ENCODE assay signal across 9 cellular contexts in genomic region chr19:17014212-17014848, GRCh38. TPM values are rescaled to one million over a fixed set of nuclear protein-coding genes. Genes with fewer than 3 reads are reported as not detected.
A peak's percentile ranks its signal among the peaks of the same experiment; 100 is the strongest.
DNase-seq lines count a peak whose midpoint lies in the region; ATAC-seq and TF ChIP-seq lines count a peak whose summit lies in the region.
"Not testable (repeated sequence)": the region's sequence is repeated elsewhere in the genome, so short reads cannot be mapped to it uniquely, and the experiment has no call there.
"Had no signal": no experiment of that assay in that cellular context is flagged by ENCODE, and none has a peak within 500 bp of the region (broad histone marks: within the 10 kb centered on the region; RNA-seq: fewer than 3 reads in every experiment).

No MANE protein-coding gene starts in this region.

- H3K27me3 Mint-ChIP-seq in WTC11 (ENCODE audit: low read depth); activated naive CD4-positive, alpha-beta T cell treated with anti-CD3 and anti-CD28 coated beads for 36 hours (ENCODE audit: low read depth): not testable (repeated sequence)

- POLR2A ChIA-PET in HEK293 (lab: Yijun Ruan, JAX); WTC11 (lab: Charles Lee): not testable (repeated sequence)

- not testable (repeated sequence) for H3K36me3 ChIP-seq in HEK293 (ENCODE audit: control insufficient read depth in 2 of 2, insufficient read depth in 1 of 2, low read length in 2 of 2); MG63; prostate gland

- DNase-seq in MG63 (peak; percentile 25), dermis blood vessel endothelial cell (peak; percentile 7), kidney tubule cell (ENCODE audit: low spot score) (peak; percentile 66), prostate gland (ENCODE audit: low spot score) (peak; percentile 54)
- not testable (repeated sequence) for DNase-seq in WTC11 (ENCODE audit: low spot score)
- DNase-seq in activated naive CD4-positive, alpha-beta T cell treated with anti-CD3 and anti-CD28 coated beads for 36 hours, result peak; percentile 30

- H3K4me1 Mint-ChIP-seq in WTC11; activated naive CD4-positive, alpha-beta T cell treated with anti-CD3 and anti-CD28 coated beads for 36 hours (ENCODE audit: low read depth): not testable (repeated sequence)

- WGBS in prostate gland, result 46% methylated on average over 9 of the region's 9 CpGs

- not testable (repeated sequence) for TF ChIP-seq POLR2A in prostate gland (IDR thresholded peaks at IDR 0.05)

- peaks cover 17% of the 10 kb centered on the region for H3K9me3 Mint-ChIP-seq in WTC11
- H3K9me3 Mint-ChIP-seq in activated naive CD4-positive, alpha-beta T cell treated with anti-CD3 and anti-CD28 coated beads for 36 hours, result not testable (repeated sequence)

- not testable (repeated sequence) for ATAC-seq in WTC11

- H3K36me3 Mint-ChIP-seq in WTC11; activated naive CD4-positive, alpha-beta T cell treated with anti-CD3 and anti-CD28 coated beads for 36 hours (ENCODE audit: low read depth): not testable (repeated sequence)

- H3K4me3 ChIP-seq in HEK293 (ENCODE audit: low read depth, low read length); MG63; prostate gland: not testable (repeated sequence)

- H3K4me3 Mint-ChIP-seq in WTC11; activated naive CD4-positive, alpha-beta T cell treated with anti-CD3 and anti-CD28 coated beads for 36 hours: not testable (repeated sequence)

- not testable (repeated sequence) for H3K4me1 ChIP-seq in HEK293 (ENCODE audit: control insufficient read depth, insufficient read depth, low read length); prostate gland (replicated peaks)

- CTCF ChIA-PET in HEK293 (lab: Yijun Ruan, JAX), result not testable (repeated sequence)
- CTCF ChIA-PET in WTC11 (lab: Charles Lee), result interaction anchor here (1.4 kb wide), 1 partner anchor 38 kb away, joined by 4 read pairs; no protein-coding TSS in a partner anchor
- CTCF ChIA-PET in activated naive CD4-positive, alpha-beta T cell treated with anti-CD3 and anti-CD28 coated beads for 36 hours (lab: Charles Lee), result interaction anchor here (0.7 kb wide), 1 partner anchor 20 kb away, joined by 3 read pairs; no protein-coding TSS in a partner anchor

- not testable (repeated sequence) for H3K27ac Mint-ChIP-seq in WTC11; activated naive CD4-positive, alpha-beta T cell treated with anti-CD3 and anti-CD28 coated beads for 36 hours

- H3K27me3 ChIP-seq in MG63, result peaks cover 30% of the 10 kb centered on the region
- H3K27me3 ChIP-seq in prostate gland (replicated peaks; ENCODE audit: insufficient read depth), result not testable (repeated sequence)

- not testable (repeated sequence) for H3K9me3 ChIP-seq in HEK293 (ENCODE audit: control insufficient read depth, insufficient read depth, low read depth, low read length); MG63; prostate gland

- not testable (repeated sequence) for TF ChIP-seq CTCF in HEK293 (tag by site-specific recombination; IDR thresholded peaks at IDR 0.05); WTC11 (IDR thresholded peaks at IDR 0.05); prostate gland (IDR thresholded peaks at IDR 0.05)

- H3K27ac ChIP-seq in HEK293 (ENCODE audit: extremely low read depth, low read depth, low read length), result not testable (repeated sequence)
- peak overlapping the region in 1 of 2 donors; percentile 52 for H3K27ac ChIP-seq in prostate gland

- intact Hi-C loops in activated naive CD4-positive, alpha-beta T cell treated with anti-CD3 and anti-CD28 coated beads for 36 hours (cut with micrococcal nuclease); prostate gland (cut with DNase I): not testable (repeated sequence)

TF ChIP-seq in HEK293, 187 proteins besides CTCF, POLR2A, EP300 and RAD21:
- TF ChIP-seq SETDB1 (IDR thresholded peaks at IDR 0.05; ENCODE audit: insufficient read length, low read length), result peak; percentile 59

TF ChIP-seq in WTC11, 78 proteins besides CTCF, POLR2A, EP300 and RAD21:
- peak; percentile 45; the same call in 1 of the 2 replicates for TF ChIP-seq ZNF121 (CRISPR knock-in tag; IDR thresholded peaks at IDR 0.05)

RNA-seq across cellular contexts. Expression of gene CPAMD8, which starts 12.3 kb away (rescaled TPM):
- total RNA-seq in MG63 (2014; rRNA removed; shearing (Covaris generic); ENCODE audit: low replicate concordance), result 2.6 TPM in 1 of 2 replicates, not detected in the other
- total RNA-seq in WTC11 (2021) (6.9 to 10.8 TPM (median 7.9 TPM) in 3 replicates), dermis blood vessel endothelial cell (2.0 and 3.7 TPM in 2 replicates), prostate gland (100 to 1,000 TPM; 134 to 216 TPM)
- total RNA-seq in activated naive CD4-positive, alpha-beta T cell treated with anti-CD3 and anti-CD28 coated beads for 36 hours, result under 1 TPM; 0.41 to 0.44 TPM
- total RNA-seq: Daoy, H4 had no signal

Comparison
In these comparisons a context has a peak if more than half of its experiments do, and no peak if none do; other contexts are left out.
1. RNA of gene CPAMD8, which starts 12.3 kb away (total RNA-seq): 134 to 216 TPM in prostate gland; 6.9 to 10.8 TPM in WTC11, 2.0 to 3.7 TPM in dermis blood vessel endothelial cell, 2.6 TPM in MG63 and 0.41 to 0.44 TPM in activated naive CD4-positive, alpha-beta T cell treated with anti-CD3 and anti-CD28 coated beads for 36 hours; every median in the first group is over 10 times any median in the second.